ENCODE assay signal across 9 cellular contexts in genomic region chr11:116641561-116642045, GRCh38.
DNase-seq lines count a peak whose midpoint lies in the region; ATAC-seq and TF ChIP-seq lines count a peak whose summit lies in the region.
"Had no signal": no experiment of that assay in that cellular context is flagged by ENCODE, and none has a peak within 500 bp of the region (broad histone marks: within the 10 kb centered on the region; RNA-seq: fewer than 3 reads in every experiment).

No MANE protein-coding gene starts in this region.

- TF ChIP-seq CTCF in fibroblast of pulmonary artery (IDR thresholded peaks at IDR 0.05; ENCODE audit: low read length, missing control alignments) (peak; percentile 72), retinal pigment epithelial cell (conservative IDR thresholded peaks at IDR 0.05; ENCODE audit: low read depth, low read length) (peak; percentile 87)

- ATAC-seq in activated CD4-positive, CD25-positive, alpha-beta regulatory T cell treated with anti-CD3 and anti-CD28 coated beads, Interleukin-2, amount 50 U/mL, for 24 hours, result no peak
- ATAC-seq in SK-N-SH treated with all-trans-retinoic acid at 6 μM for 48 hours, result peak; percentile 88
- ATAC-seq in HG03280 (IDR thresholded peaks at IDR 0.05; ENCODE audit: unreplicated experiment), result no peak
- no peak for ATAC-seq in HG02970 (IDR thresholded peaks at IDR 0.05; ENCODE audit: low FRiP score, unreplicated experiment)
- ATAC-seq: naive thymus-derived CD8-positive, alpha-beta T cell had no signal

- DNase-seq in activated CD4-positive, CD25-positive, alpha-beta regulatory T cell treated with anti-CD3 and anti-CD28 coated beads, Interleukin-2, amount 50 U/mL, for 72 hours, result peak; percentile 37
- peak; percentile 18 for DNase-seq in LoVo (ENCODE audit: low spot score)
- DNase-seq in fibroblast of pulmonary artery (ENCODE audit: low read depth), result peak; percentile 31
- no peak for DNase-seq in retinal pigment epithelial cell (ENCODE audit: low read depth)

- H3K4me3 ChIP-seq in fibroblast of pulmonary artery (replicated peaks; ENCODE audit: low read depth, low read length), result no peak overlapping the region
- no peak overlapping the region for H3K4me3 ChIP-seq in retinal pigment epithelial cell (ENCODE audit: low read length)

TF ChIP-seq in SK-N-SH treated with all-trans-retinoic acid at 6 μM for 48 hours, 23 proteins besides CTCF, POLR2A, EP300 and RAD21:
- TF ChIP-seq PATZ1 (CRISPR knock-in tag; IDR thresholded peaks at IDR 0.05; ENCODE audit: borderline replicate concordance), result no peak
